ENCODE assay signal across 9 cellular contexts in the genomic region with DNA sequence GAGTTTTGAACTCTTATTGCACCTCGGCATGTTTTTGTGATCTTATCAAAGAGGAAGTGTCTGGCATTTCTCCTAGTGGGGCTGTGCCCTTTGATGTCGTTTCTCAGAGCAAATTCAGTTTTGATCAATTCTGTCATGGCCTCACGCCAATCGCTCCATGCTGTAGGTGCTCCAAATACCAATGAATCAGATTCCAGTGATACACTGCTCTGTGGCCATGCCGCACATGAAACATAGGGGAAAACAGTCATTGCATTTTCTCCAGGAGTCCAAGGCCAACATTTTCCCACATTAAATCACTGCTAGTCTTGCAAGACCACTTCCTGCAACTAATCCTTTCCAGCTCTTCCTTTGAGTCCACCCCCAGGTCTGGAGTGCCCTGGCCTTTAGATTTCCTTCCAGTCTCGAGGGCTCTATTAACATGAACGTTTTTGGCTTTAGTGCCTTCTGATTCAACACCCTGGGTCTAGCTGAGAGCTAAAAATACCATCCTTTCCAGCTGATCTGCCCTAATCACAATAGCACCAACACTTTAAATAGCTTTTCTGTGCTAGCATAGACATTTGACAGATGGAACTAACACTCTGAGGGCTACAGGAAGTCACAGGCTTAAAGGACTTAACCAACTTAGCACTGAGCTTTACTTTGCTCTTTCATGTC. TPM values are rescaled to one million over a fixed set of nuclear protein-coding genes. Genes with fewer than 3 reads are reported as not detected.
DNase-seq lines count a peak whose midpoint lies in the region; ATAC-seq and TF ChIP-seq lines count a peak whose summit lies in the region.
"Had no signal": no experiment of that assay in that cellular context is flagged by ENCODE, and none has a peak within 500 bp of the region (broad histone marks: within the 10 kb centered on the region; RNA-seq: fewer than 3 reads in every experiment).

No MANE protein-coding gene starts in this region.

- no peak for TF ChIP-seq CTCF in prostate gland (IDR thresholded peaks at IDR 0.05)
- TF ChIP-seq CTCF in esophagus squamous epithelium (IDR thresholded peaks at IDR 0.05) = no peak

- intact Hi-C loops in Right ventricle myocardium superior (cut with DNase I) (no loop called here), prostate gland (cut with DNase I) (no loop called here), esophagus squamous epithelium (cut with DNase I) (no loop called here)

- WGBS in prostate gland = 26% methylated on average over 7 of the region's 7 CpGs
- 52 to 54% methylated on average over 6 to 7 of the region's 7 CpGs for WGBS in esophagus squamous epithelium, 2 donors

- H3K36me3 ChIP-seq in prostate gland = no peaks in the 10 kb centered on the region
- peaks cover 0 to 80% (median 5%) of the 10 kb centered on the region in 3 donors for H3K36me3 ChIP-seq in esophagus squamous epithelium

- H3K4me1 ChIP-seq in prostate gland (replicated peaks) = peaks cover 3% of the 10 kb centered on the region
- H3K4me1 ChIP-seq in esophagus squamous epithelium = peaks cover 0 to 38% (median 3%) of the 10 kb centered on the region in 3 donors

- TF ChIP-seq POLR2A in prostate gland (IDR thresholded peaks at IDR 0.05) (no peak), esophagus squamous epithelium (IDR thresholded peaks at IDR 0.05) (no peak)

- H3K9me3 ChIP-seq in prostate gland (no peaks in the 10 kb centered on the region), esophagus squamous epithelium (no peaks in the 10 kb centered on the region)

- H3K27me3 ChIP-seq in prostate gland (replicated peaks; ENCODE audit: insufficient read depth) = no peaks in the 10 kb centered on the region
- H3K27me3 ChIP-seq in esophagus squamous epithelium = no peaks in the 10 kb centered on the region

- peak; percentile 86 for ATAC-seq in SK-N-SH treated with all-trans-retinoic acid at 6 μM for 48 hours
- ATAC-seq in Right ventricle myocardium superior (ENCODE audit: poor library complexity) = peak; percentile 85
- no peak for ATAC-seq in GM21825 (IDR thresholded peaks at IDR 0.05; ENCODE audit: unreplicated experiment)

- no peak overlapping the region for H3K4me3 ChIP-seq in prostate gland
- H3K4me3 ChIP-seq in esophagus squamous epithelium = no peak overlapping the region

- DNase-seq in EL (peak; percentile 92), Right ventricle myocardium superior (no peak), prostate gland (ENCODE audit: low spot score) (no peak), T-helper 9 cell (no peak), esophagus squamous epithelium (lab: John Stamatoyannopoulos, UW) (no peak), DMS 273 treated with DMSO at 0.1 percent for 48 hours (lab: John Stamatoyannopoulos, UW) (no peak)
- DNase-seq: NCI-H1417 had no signal

- H3K27ac ChIP-seq in prostate gland = peak overlapping the region; percentile 6 to 26
- H3K27ac ChIP-seq in esophagus squamous epithelium = peak overlapping the region in 1 of 4 donors; percentile 3

TF ChIP-seq in SK-N-SH treated with all-trans-retinoic acid at 6 μM for 48 hours, 23 proteins besides CTCF, POLR2A, EP300 and RAD21 (continues in another document):
- TF ChIP-seq SNAI2 (CRISPR knock-in tag; IDR thresholded peaks at IDR 0.05) (no peak; the same call in 1 of the 2 replicates), ZC3H10 (CRISPR knock-in tag; IDR thresholded peaks at IDR 0.05) (no peak), ISL1 (CRISPR knock-in tag; IDR thresholded peaks at IDR 0.05) (peak; percentile 82), ZNF8 (CRISPR knock-in tag; IDR thresholded peaks at IDR 0.05) (no peak), BACH2 (CRISPR knock-in tag; IDR thresholded peaks at IDR 0.05; ENCODE audit: borderline replicate concordance) (no peak), TCF4 (CRISPR knock-in tag; IDR thresholded peaks at IDR 0.05; ENCODE audit: borderline replicate concordance) (peak; percentile 72; the same call in 1 of the 2 replicates), ARNTL (CRISPR knock-in tag; IDR thresholded peaks at IDR 0.05; ENCODE audit: borderline replicate concordance, low read depth) (no peak), ZFP3 (CRISPR knock-in tag; IDR thresholded peaks at IDR 0.05) (peak; percentile 67), OSR1 (CRISPR knock-in tag; IDR thresholded peaks at IDR 0.05) (no peak), PPARA (CRISPR knock-in tag; IDR thresholded peaks at IDR 0.05; ENCODE audit: borderline replicate concordance) (no peak), CSDC2 (CRISPR knock-in tag; IDR thresholded peaks at IDR 0.05) (no peak), ESRRG (CRISPR knock-in tag; IDR thresholded peaks at IDR 0.05) (no peak), GLIS3 (CRISPR knock-in tag; IDR thresholded peaks at IDR 0.05) (no peak), ZNF565 (CRISPR knock-in tag; conservative IDR thresholded peaks at IDR 0.05; ENCODE audit: low read depth) (no peak), ZNF70 (CRISPR knock-in tag; IDR thresholded peaks at IDR 0.05) (no peak), ZFP30 (CRISPR knock-in tag; IDR thresholded peaks at IDR 0.05) (no peak)
- TF ChIP-seq, protein P1, sequence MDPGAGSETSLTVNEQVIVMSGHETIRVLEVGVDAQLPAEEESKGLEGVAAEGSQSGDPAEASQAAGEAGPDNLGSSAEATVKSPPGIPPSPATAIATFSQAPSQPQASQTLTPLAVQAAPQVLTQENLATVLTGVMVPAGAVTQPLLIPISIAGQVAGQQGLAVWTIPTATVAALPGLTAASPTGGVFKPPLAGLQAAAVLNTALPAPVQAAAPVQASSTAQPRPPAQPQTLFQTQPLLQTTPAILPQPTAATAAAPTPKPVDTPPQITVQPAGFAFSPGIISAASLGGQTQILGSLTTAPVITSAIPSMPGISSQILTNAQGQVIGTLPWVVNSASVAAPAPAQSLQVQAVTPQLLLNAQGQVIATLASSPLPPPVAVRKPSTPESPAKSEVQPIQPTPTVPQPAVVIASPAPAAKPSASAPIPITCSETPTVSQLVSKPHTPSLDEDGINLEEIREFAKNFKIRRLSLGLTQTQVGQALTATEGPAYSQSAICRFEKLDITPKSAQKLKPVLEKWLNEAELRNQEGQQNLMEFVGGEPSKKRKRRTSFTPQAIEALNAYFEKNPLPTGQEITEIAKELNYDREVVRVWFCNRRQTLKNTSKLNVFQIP (CRISPR knock-in tag; IDR thresholded peaks at IDR 0.05; ENCODE audit: borderline replicate concordance, low read depth) = no peak; the same call in 1 of the 2 replicates
- TF ChIP-seq, protein P2, sequence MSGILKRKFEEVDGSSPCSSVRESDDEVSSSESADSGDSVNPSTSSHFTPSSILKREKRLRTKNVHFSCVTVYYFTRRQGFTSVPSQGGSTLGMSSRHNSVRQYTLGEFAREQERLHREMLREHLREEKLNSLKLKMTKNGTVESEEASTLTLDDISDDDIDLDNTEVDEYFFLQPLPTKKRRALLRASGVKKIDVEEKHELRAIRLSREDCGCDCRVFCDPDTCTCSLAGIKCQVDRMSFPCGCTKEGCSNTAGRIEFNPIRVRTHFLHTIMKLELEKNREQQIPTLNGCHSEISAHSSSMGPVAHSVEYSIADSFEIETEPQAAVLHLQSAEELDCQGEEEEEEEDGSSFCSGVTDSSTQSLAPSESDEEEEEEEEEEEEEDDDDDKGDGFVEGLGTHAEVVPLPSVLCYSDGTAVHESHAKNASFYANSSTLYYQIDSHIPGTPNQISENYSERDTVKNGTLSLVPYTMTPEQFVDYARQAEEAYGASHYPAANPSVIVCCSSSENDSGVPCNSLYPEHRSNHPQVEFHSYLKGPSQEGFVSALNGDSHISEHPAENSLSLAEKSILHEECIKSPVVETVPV (CRISPR knock-in tag; IDR thresholded peaks at IDR 0.05) = no peak
- TF ChIP-seq, protein P3, sequence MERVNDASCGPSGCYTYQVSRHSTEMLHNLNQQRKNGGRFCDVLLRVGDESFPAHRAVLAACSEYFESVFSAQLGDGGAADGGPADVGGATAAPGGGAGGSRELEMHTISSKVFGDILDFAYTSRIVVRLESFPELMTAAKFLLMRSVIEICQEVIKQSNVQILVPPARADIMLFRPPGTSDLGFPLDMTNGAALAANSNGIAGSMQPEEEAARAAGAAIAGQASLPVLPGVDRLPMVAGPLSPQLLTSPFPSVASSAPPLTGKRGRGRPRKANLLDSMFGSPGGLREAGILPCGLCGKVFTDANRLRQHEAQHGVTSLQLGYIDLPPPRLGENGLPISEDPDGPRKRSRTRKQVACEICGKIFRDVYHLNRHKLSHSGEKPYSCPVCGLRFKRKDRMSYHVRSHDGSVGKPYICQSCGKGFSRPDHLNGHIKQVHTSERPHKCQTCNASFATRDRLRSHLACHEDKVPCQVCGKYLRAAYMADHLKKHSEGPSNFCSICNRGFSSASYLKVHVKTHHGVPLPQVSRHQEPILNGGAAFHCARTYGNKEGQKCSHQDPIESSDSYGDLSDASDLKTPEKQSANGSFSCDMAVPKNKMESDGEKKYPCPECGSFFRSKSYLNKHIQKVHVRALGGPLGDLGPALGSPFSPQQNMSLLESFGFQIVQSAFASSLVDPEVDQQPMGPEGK (CRISPR knock-in tag; IDR thresholded peaks at IDR 0.05; ENCODE audit: borderline replicate concordance) = peak; percentile 78

RNA-seq across cellular contexts. Expression of a gene that starts 18.2 kb away (rescaled TPM):
- total RNA-seq in Right ventricle myocardium superior (22.3 TPM), prostate gland (1 to 10 TPM; 5.4 to 7.2 TPM), esophagus squamous epithelium (1 to 10 TPM in 2 of 4 donors, under 1 TPM in 2; 0.34 to 1.5 (median 0.89) TPM)

RNA-seq across cellular contexts. Expression of a gene that starts 39.8 kb away (rescaled TPM):
- total RNA-seq in Right ventricle myocardium superior (0.11 TPM), prostate gland (not detected), esophagus squamous epithelium (not detected)

RNA-seq across cellular contexts. Expression of a gene that starts 47.5 kb away (rescaled TPM):
- total RNA-seq in Right ventricle myocardium superior (not detected), prostate gland (10 to 100 TPM in 1 of 2 donors, not detected in 1; 15.8 TPM), esophagus squamous epithelium (not detected)
